ENCODE assay signal across 8 cellular contexts in genomic region chr7:6614941-6615737, GRCh38. TPM values are rescaled to one million over a fixed set of nuclear protein-coding genes. Genes with fewer than 3 reads are reported as not detected.
DNase-seq lines count a peak whose midpoint lies in the region; ATAC-seq, FAIRE-seq and TF ChIP-seq lines count a peak whose summit lies in the region.

ZNF853 (plus strand) TSS chr7:6615610; CDS start chr7:6616175, 565 bp downstream.

- H3K4me1 ChIP-seq in right atrium auricular region (peaks cover 0 to 16% of the 10 kb centered on the region in 2 donors), sigmoid colon (peaks cover 0 to 20% (median 15%) of the 10 kb centered on the region in 4 donors)

- H3K36me3 ChIP-seq in right atrium auricular region (no peaks in the 10 kb centered on the region), sigmoid colon (peaks cover 0 to 14% (median 0%) of the 10 kb centered on the region in 4 donors)

- H3K9me3 ChIP-seq in right atrium auricular region (no peaks in the 10 kb centered on the region), sigmoid colon (no peaks in the 10 kb centered on the region)

- no peak for ATAC-seq in GM19455 (IDR thresholded peaks at IDR 0.05; ENCODE audit: unreplicated experiment)

- no peak for FAIRE-seq in GM12891 (lab: Jason Lieb, UNC)
- FAIRE-seq in GM12892 (lab: Jason Lieb, UNC) = no peak

- no peak for TF ChIP-seq EP300 in sigmoid colon (IDR thresholded peaks at IDR 0.05)

- peak within 1 kb of the TSS; percentile 80 for H3K4me3 Mint-ChIP-seq in activated naive CD4-positive, alpha-beta T cell treated with anti-CD3 and anti-CD28 coated beads, Interleukin-2, amount 50 U/mL, for 24 hours

- no peak within 1 kb of the TSS for H3K27ac Mint-ChIP-seq in activated naive CD4-positive, alpha-beta T cell treated with anti-CD3 and anti-CD28 coated beads, Interleukin-2, amount 50 U/mL, for 24 hours

- no peaks in the 10 kb centered on the region for H3K9me3 Mint-ChIP-seq in activated naive CD4-positive, alpha-beta T cell treated with anti-CD3 and anti-CD28 coated beads, Interleukin-2, amount 50 U/mL, for 24 hours

- TF ChIP-seq POLR2A in sigmoid colon (IDR thresholded peaks at IDR 0.05) (no peak), GM12891 (IDR thresholded peaks at IDR 0.05; ENCODE audit: low read depth, low read length) (no peak), GM12892 (IDR thresholded peaks at IDR 0.05; ENCODE audit: low read depth, low read length) (no peak)

- no peaks in the 10 kb centered on the region for H3K36me3 Mint-ChIP-seq in activated naive CD4-positive, alpha-beta T cell treated with anti-CD3 and anti-CD28 coated beads, Interleukin-2, amount 50 U/mL, for 24 hours

- TF ChIP-seq CTCF in right atrium auricular region (IDR thresholded peaks at IDR 0.05) (no peak), sigmoid colon (IDR thresholded peaks at IDR 0.05) (no peak)

- intact Hi-C loops in sigmoid colon (cut with DNase I) = no loop called here

- H3K27ac ChIP-seq in right atrium auricular region = peak within 1 kb of the TSS; percentile 26 to 29
- H3K27ac ChIP-seq in sigmoid colon = peak within 1 kb of the TSS in 3 of 4 donors; percentile 65 to 69 (median 68)

- H3K4me1 Mint-ChIP-seq in activated naive CD4-positive, alpha-beta T cell treated with anti-CD3 and anti-CD28 coated beads, Interleukin-2, amount 50 U/mL, for 24 hours = peaks cover 34% of the 10 kb centered on the region

- H3K27me3 ChIP-seq in right atrium auricular region (no peaks in the 10 kb centered on the region), sigmoid colon (no peaks in the 10 kb centered on the region)

- H3K4me3 ChIP-seq in right atrium auricular region = peak within 1 kb of the TSS; percentile 67 to 68
- peak within 1 kb of the TSS; percentile 41 to 93 (median 84) for H3K4me3 ChIP-seq in sigmoid colon

- WGBS in sigmoid colon, 2 donors = 3 to 5% methylated on average over 94 of the region's 94 CpGs

- H3K27me3 Mint-ChIP-seq in activated naive CD4-positive, alpha-beta T cell treated with anti-CD3 and anti-CD28 coated beads, Interleukin-2, amount 50 U/mL, for 24 hours = no peaks in the 10 kb centered on the region

- DNase-seq in NCI-H345 (lab: John Stamatoyannopoulos, UW) (peak; percentile 22), NCI-H345 treated with DMSO at 0.1 percent for 48 hours (lab: John Stamatoyannopoulos, UW; ENCODE audit: unreplicated experiment) (no peak), right atrium auricular region (ENCODE audit: low spot score) (no peak), sigmoid colon (no peak), GM12891 (ENCODE audit: insufficient read length, low spot score) (no peak), GM12892 (ENCODE audit: insufficient read length) (no peak)

TF ChIP-seq in GM12891, 5 proteins besides CTCF, POLR2A, EP300 and RAD21:
- no peak for TF ChIP-seq SPI1 (IDR thresholded peaks at IDR 0.05; ENCODE audit: low read depth, low read length)
- no peak for TF ChIP-seq PAX5 (IDR thresholded peaks at IDR 0.05; ENCODE audit: insufficient read depth, low read length, severe bottlenecking)
- no peak for TF ChIP-seq POLR2AphosphoS5 (IDR thresholded peaks at IDR 0.05; ENCODE audit: low read depth, low read length)
- TF ChIP-seq TAF1 (IDR thresholded peaks at IDR 0.05; ENCODE audit: low read depth, low read length) = no peak
- no peak for TF ChIP-seq POU2F2 (IDR thresholded peaks at IDR 0.05; ENCODE audit: low read depth, low read length)

RNA-seq across cellular contexts. Expression of gene ZNF853, which starts in this region (rescaled TPM):
- total RNA-seq in right atrium auricular region = 10 to 100 TPM; 13.3 to 25.2 TPM
- total RNA-seq in sigmoid colon = 10 to 100 TPM; 20.0 to 36.0 (median 24.8) TPM
- polyA plus RNA-seq in sigmoid colon = 1 to 10 TPM in 2 of 3 donors, under 1 TPM in 1; 0.69 to 2.3 (median 1.8) TPM
- polyA plus RNA-seq in GM12891 (2012; ENCODE audit: low read depth, missing spikeins) = 0.26 TPM
- 0.06 TPM for polyA plus RNA-seq in GM12892 (2012; ENCODE audit: missing spikeins)
